In genomic region chr4:136927172-136927571, GRCh38 we compare ENCODE assay signal across 21 cellular contexts.
A peak's percentile ranks its signal among the peaks of the same experiment; 100 is the strongest.
DNase-seq lines count a peak whose midpoint lies in the region; ATAC-seq and TF ChIP-seq lines count a peak whose summit lies in the region.
"Had no signal": no experiment of that assay in that cellular context is flagged by ENCODE, and none has a peak within 500 bp of the region (broad histone marks: within the 10 kb centered on the region; RNA-seq: fewer than 3 reads in every experiment).

No MANE protein-coding gene starts in this region.

- BruUV-seq in IMR-90 (replicated peaks; lab: Mats Ljungman, UMichigan): no TSS peak

- intact Hi-C loops in IMR-90 (cut with micrococcal nuclease) (no loop called here), dorsolateral prefrontal cortex (cut with DNase I) (no loop called here)

- no peak overlapping the region for H3K23ac ChIP-seq in IMR-90 (ENCODE audit: low read depth, low read length)

- H3K4me1 ChIP-seq in IMR-90 (ENCODE audit: control insufficient read depth, insufficient read depth, low read length): no peaks in the 10 kb centered on the region
- H3K4me1 ChIP-seq: colonic mucosa, spleen, upper lobe of right lung had no signal

- no peak overlapping the region for H3K4me3 ChIP-seq in IMR-90 (ENCODE audit: insufficient read depth, low read depth, low read length)
- no peak overlapping the region for H3K4me3 ChIP-seq in astrocyte of the cerebellum (ENCODE audit: low read depth, low read length)
- no peak overlapping the region for H3K4me3 ChIP-seq in dorsolateral prefrontal cortex
- H3K4me3 ChIP-seq: A549, colonic mucosa, hepatocyte, spleen, upper lobe of right lung had no signal

- no peak overlapping the region for H3K4me3 Mint-ChIP-seq in type B pancreatic cell
- H3K4me3 Mint-ChIP-seq: activated T-cell treated with anti-CD3 and anti-CD28 coated beads, Interleukin-2, amount 50 U/mL, for 72 hours; H9 had no signal

- H4K5ac ChIP-seq in IMR-90 (ENCODE audit: low read depth, low read length): no peak overlapping the region

- no peak overlapping the region for H3K18ac ChIP-seq in IMR-90 (ENCODE audit: low read depth, low read length)

- no peak overlapping the region for H2BK5ac ChIP-seq in IMR-90 (ENCODE audit: low read depth, low read length, poor library complexity, severe bottlenecking)

- H3K79me1 ChIP-seq in IMR-90 (ENCODE audit: low read depth in 1 of 2, low read length in 2 of 2): no peaks in the 10 kb centered on the region

- no peak overlapping the region for H3K4ac ChIP-seq in IMR-90 (ENCODE audit: low read depth, low read length)

- H2BK120ac ChIP-seq in IMR-90 (ENCODE audit: low read depth, low read length): no peak overlapping the region

- ATAC-seq in IMR-90 (ENCODE audit: low read depth): no peak
- ATAC-seq in GM18861 (IDR thresholded peaks at IDR 0.05; ENCODE audit: unreplicated experiment): no peak
- ATAC-seq: A549; activated T-cell treated with anti-CD3 and anti-CD28 coated beads, Interleukin-2, amount 50 U/mL, for 72 hours; upper lobe of right lung had no signal

- H3K27me3 ChIP-seq in IMR-90 (ENCODE audit: control insufficient read depth, insufficient read depth, low read length): no peaks in the 10 kb centered on the region
- no peaks in the 10 kb centered on the region for H3K27me3 ChIP-seq in dorsolateral prefrontal cortex
- H3K27me3 ChIP-seq: colonic mucosa, hepatocyte, spleen, upper lobe of right lung had no signal

- no peaks in the 10 kb centered on the region for H3K36me3 ChIP-seq in IMR-90 (ENCODE audit: control insufficient read depth, insufficient read depth, low read length)
- H3K36me3 ChIP-seq: colonic mucosa, spleen, upper lobe of right lung had no signal

- H3K27ac Mint-ChIP-seq in type B pancreatic cell: no peak overlapping the region
- H3K27ac Mint-ChIP-seq: activated T-cell treated with anti-CD3 and anti-CD28 coated beads, Interleukin-2, amount 50 U/mL, for 72 hours; H9 had no signal

- no peak overlapping the region for H2BK20ac ChIP-seq in IMR-90 (ENCODE audit: low read depth, low read length)

- no peak overlapping the region for H4K91ac ChIP-seq in IMR-90 (ENCODE audit: insufficient read depth, low read depth, low read length)

- no peaks in the 10 kb centered on the region for H3K4me1 Mint-ChIP-seq in type B pancreatic cell (ENCODE audit: unreplicated experiment)
- H3K4me1 Mint-ChIP-seq: H9 had no signal

- no peak for TF ChIP-seq RAD21 in IMR-90 (IDR thresholded peaks at IDR 0.05; ENCODE audit: low read length)

- no peak overlapping the region for H2BK15ac ChIP-seq in IMR-90 (ENCODE audit: low read depth, low read length)

- no peaks in the 10 kb centered on the region for H3K27me3 Mint-ChIP-seq in type B pancreatic cell

- H4K20me1 ChIP-seq in IMR-90 (ENCODE audit: insufficient read depth, low read length): no peaks in the 10 kb centered on the region

- CTCF ChIA-PET in IMR-90 (lab: Yijun Ruan, JAX): no interaction called here

- H3K27ac ChIP-seq in IMR-90 (ENCODE audit: insufficient read depth, low read length): no peak overlapping the region
- H3K27ac ChIP-seq in dorsolateral prefrontal cortex: no peak overlapping the region
- H3K27ac ChIP-seq: colonic mucosa, hepatocyte, spleen, upper lobe of right lung had no signal

- no peak overlapping the region for H3K14ac ChIP-seq in IMR-90 (replicated peaks; ENCODE audit: low read depth, low read length)

- H3K9me3 ChIP-seq in IMR-90 (ENCODE audit: control insufficient read depth, insufficient read depth, low read length): no peaks in the 10 kb centered on the region
- H3K9me3 ChIP-seq: A549, colonic mucosa, upper lobe of right lung had no signal

- peak; percentile 13 for DNase-seq in AG08396 (ENCODE audit: low spot score)
- peak; percentile 12 for DNase-seq in IMR-90
- peak; percentile 70 for DNase-seq in astrocyte of the cerebellum (ENCODE audit: low read depth)
- peak; percentile 2 for DNase-seq in hepatic stellate cell (ENCODE audit: low spot score)
- DNase-seq in dorsolateral prefrontal cortex: no peak
- DNase-seq in activated naive CD4-positive, alpha-beta T cell treated with anti-CD3 and anti-CD28 coated beads, Interleukin-2, amount 50 U/mL, for 16 hours: no peak
- no peak for DNase-seq in type B pancreatic cell (ENCODE audit: extremely low spot score, unreplicated experiment)
- DNase-seq: activated CD4-positive, alpha-beta T cell treated with anti-CD3 and anti-CD28 coated beads, Interleukin-2, amount 50 U/mL, for 4 hours; activated T-cell treated with anti-CD3 and anti-CD28 coated beads, Interleukin-2, amount 50 U/mL, for 72 hours; colonic mucosa; erythroblast; H9; NCI-H187; NCI-H524; posterior cingulate gyrus; spleen; stimulated activated naive CD4-positive, alpha-beta T cell; upper lobe of right lung had no signal

- H3K9me3 Mint-ChIP-seq in type B pancreatic cell: peaks cover 6% of the 10 kb centered on the region

- no peak overlapping the region for H2AK9ac ChIP-seq in IMR-90 (replicated peaks; ENCODE audit: low read depth, low read length, poor library complexity)

- no peak overlapping the region for H2AK5ac ChIP-seq in IMR-90 (ENCODE audit: low read depth, low read length)

- H2AFZ ChIP-seq in IMR-90 (replicated peaks; ENCODE audit: low read length, poor library complexity): no peak overlapping the region
- H2AFZ ChIP-seq: hepatocyte had no signal

- H3K9me1 ChIP-seq in IMR-90 (ENCODE audit: insufficient read depth, low read length): no peaks in the 10 kb centered on the region

- H3K36me3 Mint-ChIP-seq in type B pancreatic cell: no peaks in the 10 kb centered on the region

- POLR2A ChIA-PET in IMR-90 (lab: Charles Lee; ENCODE audit: unreplicated experiment): no interaction called here

- TF ChIP-seq CTCF in IMR-90 (conservative IDR thresholded peaks at IDR 0.05; ENCODE audit: low read depth, low read length): no peak
- no peak for TF ChIP-seq CTCF in astrocyte of the cerebellum (IDR thresholded peaks at IDR 0.05; ENCODE audit: low read depth, low read length, missing control alignments)
- no peak for TF ChIP-seq CTCF in dorsolateral prefrontal cortex (IDR thresholded peaks at IDR 0.05 in 54 of 56, conservative IDR thresholded peaks at IDR 0.05 in 2 of 56; ENCODE audit: low read depth in 1 of 56, partially characterized antibody in 56 of 56)
- no peak for TF ChIP-seq CTCF in type B pancreatic cell (conservative IDR thresholded peaks at IDR 0.05)

- H3K56ac ChIP-seq in IMR-90 (ENCODE audit: extremely low read depth, insufficient read depth, low read length): no peak overlapping the region

- in situ Hi-C loops in IMR-90 (cut with MboI; ENCODE audit: low sequenced_read_pairs): no loop called here
- in situ Hi-C loops in astrocyte of the cerebellum (cut with HindIII; ENCODE audit: low sequenced_read_pairs): no loop called here

- H3K4me2 ChIP-seq in IMR-90 (ENCODE audit: low read depth, low read length): no peak overlapping the region
- H3K4me2 ChIP-seq: A549, hepatocyte had no signal

- H4K8ac ChIP-seq in IMR-90 (ENCODE audit: low read depth in 2 of 2, low read length in 2 of 2): no peak overlapping the region

- dilution Hi-C loops in IMR-90 (cut with HindIII; ENCODE audit: low sequenced_read_pairs, unreplicated experiment): no loop called here

- H3K9ac ChIP-seq in IMR-90 (ENCODE audit: low read depth, low read length): no peak overlapping the region

- TF ChIP-seq POLR2A in IMR-90 (IDR thresholded peaks at IDR 0.05; ENCODE audit: low read depth, low read length): no peak

TF ChIP-seq in IMR-90, 13 proteins besides CTCF, POLR2A, EP300 and RAD21:
- no peak for TF ChIP-seq MAZ (IDR thresholded peaks at IDR 0.05; ENCODE audit: borderline replicate concordance, low read depth, low read length)
- TF ChIP-seq BHLHE40 (IDR thresholded peaks at IDR 0.05; ENCODE audit: low read depth, low read length): no peak

Comparison
In these comparisons a context has a peak if more than half of its experiments do, and no peak if none do; other contexts are left out.
1. DNase-seq: peak in AG08396 (single experiment), IMR-90 (single experiment), astrocyte of the cerebellum (single experiment) and hepatic stellate cell (single experiment); none in dorsolateral prefrontal cortex (0 of 10), activated naive CD4-positive, alpha-beta T cell treated with anti-CD3 and anti-CD28 coated beads, Interleukin-2, amount 50 U/mL, for 16 hours (single experiment) and type B pancreatic cell (single experiment).